16 cellular contexts compared by ENCODE assay signal in the genomic region with DNA sequence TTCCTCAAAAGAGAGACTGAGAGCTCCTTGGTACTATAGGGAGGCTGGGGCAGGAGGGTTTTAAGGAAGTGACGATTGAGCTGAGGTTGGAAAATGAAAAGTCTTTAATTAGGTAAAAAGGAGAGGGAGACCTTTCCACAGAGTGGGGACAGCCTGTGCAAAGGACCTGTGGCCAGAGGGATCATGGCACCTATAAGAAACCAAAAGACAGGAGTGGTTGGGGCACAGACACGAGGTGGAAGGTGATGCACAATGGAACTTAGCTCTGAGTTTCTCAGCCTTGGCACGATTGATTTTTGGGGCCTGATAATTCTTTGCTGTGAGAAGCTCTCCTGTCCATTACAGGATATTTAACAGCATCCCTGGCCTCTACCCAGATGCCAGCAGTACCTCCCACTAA.
"Had no signal": no experiment of that assay in that cellular context is flagged by ENCODE, and none has a peak within 500 bp of the region (broad histone marks: within the 10 kb centered on the region; RNA-seq: fewer than 3 reads in every experiment).

No MANE protein-coding gene starts in this region.

- H3K27me3 Mint-ChIP-seq: activated T-cell treated with anti-CD3 and anti-CD28 coated beads, Interleukin-2, amount 50 U/mL, for 24 hours had no signal

- H3K9me3 Mint-ChIP-seq: activated naive CD4-positive, alpha-beta T cell treated with anti-CD3 and anti-CD28 coated beads, Interleukin-2, amount 50 U/mL, for 24 hours; activated T-cell treated with anti-CD3 and anti-CD28 coated beads, Interleukin-2, amount 50 U/mL, for 24 hours had no signal

- H3K36me3 ChIP-seq: gastrocnemius medialis, heart left ventricle, prostate gland, right atrium auricular region, tibial artery had no signal

- DNase-seq: activated effector memory CD4-positive, alpha-beta T cell treated with Interleukin-2 at 50 U/mL for 16 hours; effector CD8-positive, alpha-beta T cell; gastrocnemius medialis; kidney glomerular epithelial cell; stimulated activated naive CD4-positive, alpha-beta T cell treated with Interleukin-2 at 50 U/mL for 16 hours; tibial artery had no signal

- H3K4me3 Mint-ChIP-seq: activated B cell treated with CpG ODN at 0.5 μM for 24 hours; activated CD8-positive, alpha-beta T cell treated with anti-CD3 and anti-CD28 coated beads, Interleukin-2, amount 10 ng/mL, durations not matched to agents 7 days and 5 days; activated naive CD4-positive, alpha-beta T cell treated with anti-CD3 and anti-CD28 coated beads, Interleukin-2, amount 50 U/mL, for 24 hours; activated T-cell treated with anti-CD3 and anti-CD28 coated beads, Interleukin-2, amount 50 U/mL, for 24 hours; neural crest cell had no signal

- FAIRE-seq: urothelium cell line had no signal

- H3K27ac Mint-ChIP-seq: activated B cell treated with CpG ODN at 0.5 μM for 24 hours had no signal

- H3K9me3 ChIP-seq: gastrocnemius medialis, heart left ventricle, prostate gland, right atrium auricular region, tibial artery had no signal

- H3K4me1 ChIP-seq: prostate gland had no signal

- H3K27me3 ChIP-seq: gastrocnemius medialis, heart left ventricle, right atrium auricular region, tibial artery had no signal

- H3K27ac ChIP-seq: gastrocnemius medialis, prostate gland, right atrium auricular region, tibial artery had no signal

- ATAC-seq: esophagus mucosa, gastrocnemius medialis had no signal

- H3K4me3 ChIP-seq: gastrocnemius medialis, heart left ventricle, prostate gland, right atrium auricular region, tibial artery had no signal
